8 cellular contexts compared by ENCODE assay signal in the genomic region with DNA sequence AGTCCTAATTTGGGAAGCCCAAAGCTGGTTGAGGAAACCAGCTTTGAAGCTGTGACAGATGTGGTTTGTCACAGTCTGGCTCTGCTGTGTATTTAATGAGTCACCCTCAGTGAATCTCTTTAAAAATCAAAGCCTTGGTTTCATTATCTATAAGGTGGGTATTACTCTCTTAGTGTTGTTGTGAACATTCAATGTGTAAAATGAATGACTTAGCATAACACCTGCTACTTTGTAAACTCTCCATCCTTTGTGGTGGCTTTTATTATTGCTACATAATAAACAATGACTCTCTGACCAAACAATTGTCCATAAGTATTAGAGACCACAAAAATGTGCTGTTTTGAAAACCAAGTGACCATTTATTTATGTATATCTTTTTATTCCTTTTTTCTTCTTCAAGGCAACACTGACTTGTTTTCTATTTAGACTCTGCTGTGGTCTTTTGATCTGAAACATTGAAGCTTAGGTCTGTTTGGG. TPM values are rescaled to one million over a fixed set of nuclear protein-coding genes. Genes with fewer than 3 reads are reported as not detected.
DNase-seq lines count a peak whose midpoint lies in the region; ATAC-seq and TF ChIP-seq lines count a peak whose summit lies in the region.

No MANE protein-coding gene starts in this region.

- peaks cover 17% of the 10 kb centered on the region for H3K36me3 Mint-ChIP-seq in glutamatergic neuron (ENCODE audit: unreplicated experiment)

- peak overlapping the region; percentile 56 for H3K27ac Mint-ChIP-seq in glutamatergic neuron (ENCODE audit: unreplicated experiment)

- TF ChIP-seq CTCF in glutamatergic neuron (IDR thresholded peaks at IDR 0.05; ENCODE audit: partially characterized antibody, unreplicated experiment) (no peak), upper lobe of right lung (IDR thresholded peaks at IDR 0.05) (no peak)

- H3K9me3 ChIP-seq in upper lobe of right lung, result no peaks in the 10 kb centered on the region

- peaks cover 26% of the 10 kb centered on the region for H3K4me1 ChIP-seq in upper lobe of right lung

- no peaks in the 10 kb centered on the region for H3K27me3 Mint-ChIP-seq in glutamatergic neuron (ENCODE audit: unreplicated experiment)

- intact Hi-C loops in upper lobe of right lung (cut with DNase I), result no loop called here

- no peak overlapping the region for H3K4me3 Mint-ChIP-seq in glutamatergic neuron (ENCODE audit: unreplicated experiment)

- H3K9me3 Mint-ChIP-seq in glutamatergic neuron (ENCODE audit: unreplicated experiment), result peaks cover 6% of the 10 kb centered on the region

- H3K27ac ChIP-seq in upper lobe of right lung, result no peak overlapping the region

- H3K36me3 ChIP-seq in upper lobe of right lung, result no peaks in the 10 kb centered on the region

- no peaks in the 10 kb centered on the region for H3K27me3 ChIP-seq in upper lobe of right lung

- DNase-seq in Caki2 (ENCODE audit: low read depth) (peak; percentile 22), NCI-H2081 treated with DMSO at 0.1 percent for 48 hours (lab: John Stamatoyannopoulos, UW) (peak; percentile 41), glutamatergic neuron (no peak), upper lobe of right lung (no peak), SIG-M5 treated with dmso at 0.1 percent for 504 hours (lab: John Stamatoyannopoulos, UW; ENCODE audit: unreplicated experiment) (no peak), GM19240 (ENCODE audit: insufficient read length, low spot score) (no peak)
- DNase-seq in stimulated activated CD4-positive, alpha-beta T cell treated with anti-CD3 and anti-CD28 coated beads, Interleukin-1b, Interleukin-23, amount 100 ng/mL, for 48 hours, result no peak

- ATAC-seq in GM21737 (IDR thresholded peaks at IDR 0.05; ENCODE audit: unreplicated experiment), result peak; percentile 72
- no peak for ATAC-seq in upper lobe of right lung

- peaks cover 11% of the 10 kb centered on the region for H3K4me1 Mint-ChIP-seq in glutamatergic neuron (ENCODE audit: low read depth, unreplicated experiment)

- no peak overlapping the region for H3K4me3 ChIP-seq in upper lobe of right lung

- in situ Hi-C loops in Caki2 (cut with HindIII; ENCODE audit: low pct_unique_long_range_greater_than_20kb, low sequenced_read_pairs), result no loop called here

RNA-seq across cellular contexts. Expression of gene PLCB1, which starts 24.6 kb away (rescaled TPM):
- 2.4 and 2.5 TPM in 2 replicates for total RNA-seq in Caki2 (2014; rRNA removed; shearing (Covaris generic); ENCODE audit: low replicate concordance)
- total RNA-seq in glutamatergic neuron (ENCODE audit: unreplicated experiment), result 37.4 TPM
- total RNA-seq in upper lobe of right lung, result 12.4 TPM

Comparison
In these comparisons a context has a peak if more than half of its experiments do, and no peak if none do; other contexts are left out.
1. DNase-seq: peak in Caki2 (single experiment) and NCI-H2081 treated with DMSO at 0.1 percent for 48 hours (single experiment); none in glutamatergic neuron (single experiment), stimulated activated CD4-positive, alpha-beta T cell treated with anti-CD3 and anti-CD28 coated beads, Interleukin-1b, Interleukin-23, amount 100 ng/mL, for 48 hours (single experiment), upper lobe of right lung (single experiment), SIG-M5 treated with dmso at 0.1 percent for 504 hours (single experiment) and GM19240 (single experiment).